9 cellular contexts compared by ENCODE assay signal in genomic region chr22:17198188-17199130, GRCh38. TPM values are rescaled to one million over a fixed set of nuclear protein-coding genes. Genes with fewer than 3 reads are reported as not detected.
DNase-seq lines count a peak whose midpoint lies in the region; ATAC-seq and TF ChIP-seq lines count a peak whose summit lies in the region.
"Had no signal": no experiment of that assay in that cellular context is flagged by ENCODE, and none has a peak within 500 bp of the region (broad histone marks: within the 10 kb centered on the region; RNA-seq: fewer than 3 reads in every experiment).

No MANE protein-coding gene starts in this region.

- peaks cover 0 to 26% (median 0%) of the 10 kb centered on the region in 4 donors for H3K27me3 ChIP-seq in esophagus muscularis mucosa
- no peaks in the 10 kb centered on the region for H3K27me3 ChIP-seq in CD4-positive, alpha-beta T cell (ENCODE audit: control insufficient read depth, insufficient read depth, low read length)
- H3K27me3 ChIP-seq: Peyer's patch had no signal

- H3K9me3 Mint-ChIP-seq in CD4-positive, alpha-beta T cell = no peaks in the 10 kb centered on the region

- no peak for TF ChIP-seq CTCF in esophagus muscularis mucosa (IDR thresholded peaks at IDR 0.05)
- no peak for TF ChIP-seq CTCF in mucosa of descending colon (IDR thresholded peaks at IDR 0.05)
- no peak for TF ChIP-seq CTCF in CD4-positive, alpha-beta T cell (IDR thresholded peaks at IDR 0.05)

- H3K4me1 ChIP-seq in esophagus muscularis mucosa (peaks cover 6 to 14% (median 13%) of the 10 kb centered on the region in 4 donors), mucosa of descending colon (ENCODE audit: low read depth) (no peaks in the 10 kb centered on the region), urinary bladder (ENCODE audit: insufficient read depth) (no peaks in the 10 kb centered on the region)
- H3K4me1 ChIP-seq: Peyer's patch had no signal

- peaks cover 6% of the 10 kb centered on the region for H3K4me1 Mint-ChIP-seq in CD4-positive, alpha-beta T cell (ENCODE audit: low read depth)

- POLR2A ChIA-PET in CD4-positive, alpha-beta T cell (lab: Charles Lee) = no interaction called here

- DNase-seq in NCI-H82 (lab: John Stamatoyannopoulos, UW) (peak; percentile 73), esophagus muscularis mucosa (ENCODE audit: extremely low spot score) (no peak), mucosa of descending colon (peak in 1 of 3 donors; percentile 38), AG20443 (ENCODE audit: low spot score) (no peak)
- DNase-seq in CD4-positive, alpha-beta T cell = no peak

- intact Hi-C loops in esophagus muscularis mucosa (cut with DNase I) = no loop called here
- intact Hi-C loops in mucosa of descending colon (cut with DNase I, micrococcal nuclease) = no loop called here
- intact Hi-C loops in CD4-positive, alpha-beta T cell (cut with DNase I, micrococcal nuclease) = no loop called here

- no peaks in the 10 kb centered on the region for H3K27me3 Mint-ChIP-seq in CD4-positive, alpha-beta T cell

- 78% methylated on average over 16 of the region's 31 CpGs for WGBS in esophagus muscularis mucosa
- 37% methylated on average over 31 of the region's 31 CpGs for WGBS in urinary bladder

- H3K27ac ChIP-seq in esophagus muscularis mucosa (replicated peaks in 1 of 4) (peak overlapping the region; percentile 31 to 78 (median 58)), urinary bladder (ENCODE audit: low read depth) (no peak overlapping the region)
- H3K27ac ChIP-seq in CD4-positive, alpha-beta T cell (ENCODE audit: low read depth, low read length) = no peak overlapping the region

- TF ChIP-seq POLR2A in esophagus muscularis mucosa (IDR thresholded peaks at IDR 0.05; ENCODE audit: low read depth) = no peak

- no peaks in the 10 kb centered on the region for H3K36me3 ChIP-seq in esophagus muscularis mucosa
- no peaks in the 10 kb centered on the region for H3K36me3 ChIP-seq in mucosa of descending colon (ENCODE audit: low read depth)
- H3K36me3 ChIP-seq in urinary bladder (ENCODE audit: insufficient read depth) = no peaks in the 10 kb centered on the region
- H3K36me3 ChIP-seq: Peyer's patch had no signal

- TF ChIP-seq EP300 in esophagus muscularis mucosa (IDR thresholded peaks at IDR 0.05) = no peak

- no peak overlapping the region for H3K27ac Mint-ChIP-seq in CD4-positive, alpha-beta T cell

- ATAC-seq in mucosa of descending colon = peak; percentile 64
- no peak for ATAC-seq in CD4-positive, alpha-beta T cell (ENCODE audit: poor library complexity)
- ATAC-seq in GM18870 (IDR thresholded peaks at IDR 0.05; ENCODE audit: unreplicated experiment) = no peak

- H3K36me3 Mint-ChIP-seq in CD4-positive, alpha-beta T cell (ENCODE audit: low read depth) = peaks cover 75% of the 10 kb centered on the region

- H3K9me3 ChIP-seq in esophagus muscularis mucosa (no peaks in the 10 kb centered on the region), mucosa of descending colon (no peaks in the 10 kb centered on the region)
- H3K9me3 ChIP-seq in CD4-positive, alpha-beta T cell (ENCODE audit: control insufficient read depth, low read length) = no peaks in the 10 kb centered on the region
- H3K9me3 ChIP-seq: Peyer's patch had no signal

- H3K4me3 ChIP-seq in esophagus muscularis mucosa (peak overlapping the region; percentile 43 to 50 (median 48)), mucosa of descending colon (no peak overlapping the region), urinary bladder (ENCODE audit: low read depth, low read length) (peak overlapping the region; percentile 33)

- CTCF ChIA-PET in CD4-positive, alpha-beta T cell (lab: Charles Lee) = no interaction called here

- no peak overlapping the region for H3K4me3 Mint-ChIP-seq in CD4-positive, alpha-beta T cell

RNA-seq across cellular contexts. Expression of gene ADA2, which starts 20.8 kb away (rescaled TPM):
- total RNA-seq in esophagus muscularis mucosa (10 to 100 TPM in 2 of 4 donors, 1 to 10 TPM in 2; 4.9 to 24.7 (median 9.2) TPM), mucosa of descending colon (10 to 100 TPM; 10.7 to 18.0 (median 11.7) TPM), urinary bladder (8.0 TPM)
- polyA plus RNA-seq in urinary bladder = 14.8 TPM
- total RNA-seq in CD4-positive, alpha-beta T cell = 10 to 100 TPM; 64.4 to 66.0 TPM
- polyA plus RNA-seq: keratinocyte had no signal

RNA-seq across cellular contexts. Expression of gene HDHD5, which starts 39.4 kb away (rescaled TPM):
- total RNA-seq in esophagus muscularis mucosa = 10 to 100 TPM; 29.9 to 45.1 (median 38.8) TPM
- 10 to 100 TPM; 31.0 to 36.1 (median 32.6) TPM for total RNA-seq in mucosa of descending colon
- 13.2 TPM for total RNA-seq in urinary bladder
- polyA plus RNA-seq in urinary bladder = 35.7 TPM
- total RNA-seq in CD4-positive, alpha-beta T cell = 10 to 100 TPM; 11.0 to 11.6 TPM

Comparison
In these comparisons a context has a peak if more than half of its experiments do, and no peak if none do; other contexts are left out.
1. H3K27ac ChIP-seq: peak in esophagus muscularis mucosa (4 of 4); none in urinary bladder (single experiment) and CD4-positive, alpha-beta T cell (single experiment).